ENCODE assay signal across 11 cellular contexts in genomic region chr22:38016182-38017078, GRCh38. TPM values are rescaled to one million over a fixed set of nuclear protein-coding genes. Genes with fewer than 3 reads are reported as not detected.
DNase-seq lines count a peak whose midpoint lies in the region; ATAC-seq and TF ChIP-seq lines count a peak whose summit lies in the region.
"Had no signal": no experiment of that assay in that cellular context is flagged by ENCODE, and none has a peak within 500 bp of the region (broad histone marks: within the 10 kb centered on the region; RNA-seq: fewer than 3 reads in every experiment).

No MANE protein-coding gene starts in this region.

- no peaks in the 10 kb centered on the region for H3K79me2 ChIP-seq in parathyroid adenoma

- DNase-seq in G401 (ENCODE audit: low spot score): peak; percentile 18
- DNase-seq in left cardiac atrium: peak; percentile 72
- no peak for DNase-seq in NCI-H187 treated with DMSO at 0.1 percent for 48 hours (lab: John Stamatoyannopoulos, UW)
- no peak for DNase-seq in type B pancreatic cell (ENCODE audit: extremely low spot score, unreplicated experiment)
- DNase-seq: DMS79 treated with DMSO at 0.1 percent for 48 hours, OCI-M1 had no signal

- H3K27me3 ChIP-seq in parathyroid adenoma (ENCODE audit: control insufficient read depth, insufficient read depth, low read length): no peaks in the 10 kb centered on the region

- peak overlapping the region; percentile 35 for H3K4me2 ChIP-seq in parathyroid adenoma (ENCODE audit: low read length)

- no peaks in the 10 kb centered on the region for H3K9me3 Mint-ChIP-seq in type B pancreatic cell

- no peak overlapping the region for H3K9ac ChIP-seq in parathyroid adenoma

- H3K27ac Mint-ChIP-seq in type B pancreatic cell: no peak overlapping the region

- TF ChIP-seq CTCF in parathyroid adenoma (IDR thresholded peaks at IDR 0.05) (no peak), type B pancreatic cell (conservative IDR thresholded peaks at IDR 0.05) (no peak)

- H3K4me3 Mint-ChIP-seq in type B pancreatic cell: no peak overlapping the region

- in situ Hi-C loops in G401 (cut with HindIII; ENCODE audit: low sequenced_read_pairs): no loop called here

- H3K36me3 ChIP-seq in parathyroid adenoma (ENCODE audit: control insufficient read depth, insufficient read depth, low read length): no peaks in the 10 kb centered on the region

- no peaks in the 10 kb centered on the region for H3K27me3 Mint-ChIP-seq in type B pancreatic cell

- intact Hi-C loops in left cardiac atrium (cut with DNase I): no loop called here

- H3K4me3 ChIP-seq in parathyroid adenoma (ENCODE audit: low read depth, low read length): no peak overlapping the region

- H2AFZ ChIP-seq in parathyroid adenoma: peak overlapping the region; percentile 78

- peak overlapping the region; percentile 99 for H3K27ac ChIP-seq in angular gyrus (ENCODE audit: low read depth, low read length)
- peak overlapping the region; percentile 36 for H3K27ac ChIP-seq in parathyroid adenoma
- H3K27ac ChIP-seq: HL-60 had no signal

- peaks cover 7% of the 10 kb centered on the region for H3K4me1 ChIP-seq in parathyroid adenoma

- no peaks in the 10 kb centered on the region for H3K9me3 ChIP-seq in parathyroid adenoma (ENCODE audit: control insufficient read depth, low read length)

- peaks cover 10% of the 10 kb centered on the region for H3K4me1 Mint-ChIP-seq in type B pancreatic cell (ENCODE audit: unreplicated experiment)

- ATAC-seq in left cardiac atrium: peak; percentile 39 to 66
- ATAC-seq in HG02610 (IDR thresholded peaks at IDR 0.05; ENCODE audit: unreplicated experiment): no peak
- no peak for ATAC-seq in GM18868 (IDR thresholded peaks at IDR 0.05; ENCODE audit: unreplicated experiment)

- H3K36me3 Mint-ChIP-seq in type B pancreatic cell: no peaks in the 10 kb centered on the region

RNA-seq across cellular contexts. Expression of gene SOX10, which starts 32.1 kb away (rescaled TPM):
- total RNA-seq in G401 (2014; rRNA removed; shearing (Covaris generic)): not detected in 2 replicates
- 1 to 10 TPM; 1.9 to 3.6 TPM for total RNA-seq in left cardiac atrium
- 0.29 and 5.9 TPM in 2 replicates for total RNA-seq in type B pancreatic cell (ENCODE audit: low replicate concordance)

RNA-seq across cellular contexts. Expression of gene PICK1, which starts 40.8 kb away (rescaled TPM):
- total RNA-seq in G401 (2014; rRNA removed; shearing (Covaris generic)): 23.3 and 35.1 TPM in 2 replicates
- total RNA-seq in left cardiac atrium (10 to 100 TPM; 19.4 to 21.0 TPM), type B pancreatic cell (ENCODE audit: low replicate concordance) (45.4 and 45.6 TPM in 2 replicates)

Comparison
In these comparisons a context has a peak if more than half of its experiments do, and no peak if none do; other contexts are left out.
1. DNase-seq: peak in G401 (single experiment) and left cardiac atrium (single experiment); none in NCI-H187 treated with DMSO at 0.1 percent for 48 hours (single experiment) and type B pancreatic cell (single experiment).
2. ATAC-seq: peak in left cardiac atrium (2 of 2); none in HG02610 (single experiment) and GM18868 (single experiment).